9 cellular contexts compared by ENCODE assay signal in genomic region chr17:29219378-29220047, GRCh38. TPM values are rescaled to one million over a fixed set of nuclear protein-coding genes. Genes with fewer than 3 reads are reported as not detected.
DNase-seq lines count a peak whose midpoint lies in the region; ATAC-seq, FAIRE-seq and TF ChIP-seq lines count a peak whose summit lies in the region.
"Had no signal": no experiment of that assay in that cellular context is flagged by ENCODE, and none has a peak within 500 bp of the region (broad histone marks: within the 10 kb centered on the region; RNA-seq: fewer than 3 reads in every experiment).

No MANE protein-coding gene starts in this region.

- DNase-seq in D721Med (ENCODE audit: insufficient read length, low spot score) (peak; percentile 73), NCI-H748 treated with DMSO at 0.1 percent for 48 hours (lab: John Stamatoyannopoulos, UW) (peak; percentile 80), ecto neural progenitor cell (ENCODE audit: low spot score) (peak; percentile 91), lung microvascular endothelial cell (ENCODE audit: low read depth in 2 of 2) (peak; percentile 78 to 90)
- peak; percentile 80 for DNase-seq in activated CD4-positive, alpha-beta memory T cell treated with anti-CD3 and anti-CD28 coated beads for 36 hours
- peak; percentile 47 for DNase-seq in stimulated activated CD8-positive, alpha-beta memory T cell treated with anti-CD3 and anti-CD28 coated beads, Interleukin-15, amount 100 ng/mL, for 1 hour (ENCODE audit: low read depth)

- FAIRE-seq in D721Med (lab: Jason Lieb, UNC): no peak

- H3K9me3 Mint-ChIP-seq in activated CD4-positive, alpha-beta memory T cell treated with anti-CD3 and anti-CD28 coated beads for 36 hours: no peaks in the 10 kb centered on the region
- H3K9me3 Mint-ChIP-seq: dendritic cell treated with granulocyte-macrophage colony-stimulating factor and Interleukin-4, amounts not matched to agents 40 ng/mL and 50 ng/mL, for 4 days had no signal

- CTCF ChIA-PET in activated CD4-positive, alpha-beta memory T cell treated with anti-CD3 and anti-CD28 coated beads for 36 hours (lab: Charles Lee): interaction anchor here (0.6 to 7.1 kb wide), 41 partner anchors 8 to 254 kb away, joined by 3 to 247 read pairs (median 6); partner anchors contain the start of genes MYO18A and NUFIP2

- H3K4me1 Mint-ChIP-seq in activated CD4-positive, alpha-beta memory T cell treated with anti-CD3 and anti-CD28 coated beads for 36 hours (ENCODE audit: low read depth): no peaks in the 10 kb centered on the region

- POLR2A ChIA-PET in activated CD4-positive, alpha-beta memory T cell treated with anti-CD3 and anti-CD28 coated beads for 36 hours (lab: Charles Lee): interaction anchor here (0.8 to 1.2 kb wide), 3 partner anchors 21 to 95 kb away, joined by 3 read pairs; partner anchors contain the start of gene NUFIP2

- intact Hi-C loops in activated CD4-positive, alpha-beta memory T cell treated with anti-CD3 and anti-CD28 coated beads for 36 hours (cut with micrococcal nuclease): loop anchor here (1.0 kb wide), 3 partner anchors 70 to 74 kb away; no protein-coding TSS in a partner anchor

- ATAC-seq in HG02678 (IDR thresholded peaks at IDR 0.05; ENCODE audit: unreplicated experiment): peak; percentile 37
- no peak for ATAC-seq in GM19395 (IDR thresholded peaks at IDR 0.05; ENCODE audit: unreplicated experiment)

- H3K36me3 Mint-ChIP-seq in activated CD4-positive, alpha-beta memory T cell treated with anti-CD3 and anti-CD28 coated beads for 36 hours: no peaks in the 10 kb centered on the region

- H3K27me3 Mint-ChIP-seq in activated CD4-positive, alpha-beta memory T cell treated with anti-CD3 and anti-CD28 coated beads for 36 hours: no peaks in the 10 kb centered on the region
- H3K27me3 Mint-ChIP-seq: dendritic cell treated with granulocyte-macrophage colony-stimulating factor and Interleukin-4, amounts not matched to agents 40 ng/mL and 50 ng/mL, for 4 days had no signal

- no peak overlapping the region for H3K4me3 Mint-ChIP-seq in activated CD4-positive, alpha-beta memory T cell treated with anti-CD3 and anti-CD28 coated beads for 36 hours
- H3K4me3 Mint-ChIP-seq: dendritic cell treated with granulocyte-macrophage colony-stimulating factor and Interleukin-4, amounts not matched to agents 40 ng/mL and 50 ng/mL, for 4 days had no signal

- TF ChIP-seq CTCF in D721Med (IDR thresholded peaks at IDR 0.05; ENCODE audit: insufficient read depth, missing control alignments): peak; percentile 96

- H3K27ac Mint-ChIP-seq in activated CD4-positive, alpha-beta memory T cell treated with anti-CD3 and anti-CD28 coated beads for 36 hours: no peak overlapping the region
- H3K27ac Mint-ChIP-seq: dendritic cell treated with granulocyte-macrophage colony-stimulating factor and Interleukin-4, amounts not matched to agents 40 ng/mL and 50 ng/mL, for 4 days had no signal

RNA-seq across cellular contexts. Expression of gene CRYBA1, which starts 27.1 kb away (rescaled TPM):
- not detected for total RNA-seq in activated CD4-positive, alpha-beta memory T cell treated with anti-CD3 and anti-CD28 coated beads for 36 hours
- total RNA-seq in lung microvascular endothelial cell: not detected in 2 replicates

RNA-seq across cellular contexts. Expression of gene MYO18A, which starts 39.3 kb away (rescaled TPM):
- total RNA-seq in activated CD4-positive, alpha-beta memory T cell treated with anti-CD3 and anti-CD28 coated beads for 36 hours: 10 to 100 TPM; 46.3 to 47.1 TPM
- total RNA-seq in lung microvascular endothelial cell: 22.4 and 26.2 TPM in 2 replicates
